8 cellular contexts compared by ENCODE assay signal in the genomic region with DNA sequence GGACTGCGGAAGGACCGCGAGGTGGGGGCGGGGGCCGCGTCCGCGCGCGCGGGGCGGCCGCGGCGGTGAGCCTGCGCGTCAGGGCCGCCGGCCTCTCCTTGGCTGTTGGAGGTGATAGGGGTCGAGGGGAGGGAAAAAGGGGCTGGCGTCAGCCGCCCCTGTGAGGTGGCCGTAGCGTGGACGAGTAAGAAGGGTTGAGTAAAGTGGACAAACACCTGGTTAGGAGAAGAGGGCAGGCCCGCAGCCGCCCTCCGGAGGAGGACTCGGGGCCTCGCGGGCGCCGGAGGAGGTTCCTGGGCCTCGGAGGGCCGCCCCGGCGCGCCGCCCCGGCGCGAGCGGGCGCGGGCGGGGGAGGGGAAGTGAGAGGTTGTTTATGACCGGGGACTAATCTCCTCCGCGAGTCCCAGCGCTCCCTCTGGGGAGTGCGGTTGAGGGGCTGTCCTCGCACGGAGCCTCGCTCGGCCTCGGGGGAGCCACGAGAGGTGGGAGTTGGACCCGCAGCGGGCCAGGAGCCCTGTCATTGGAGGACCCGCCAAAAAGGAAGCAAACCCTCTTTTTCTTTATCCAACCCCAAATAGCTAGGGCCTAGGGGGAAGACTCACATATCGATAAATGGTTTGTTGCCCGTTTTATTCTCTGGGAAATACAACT. TPM values are rescaled to one million over a fixed set of nuclear protein-coding genes. Genes with fewer than 3 reads are reported as not detected.
DNase-seq lines count a peak whose midpoint lies in the region; ATAC-seq and TF ChIP-seq lines count a peak whose summit lies in the region.

No MANE protein-coding gene starts in this region.

- peaks cover 3 to 15% (median 11%) of the 10 kb centered on the region in 4 donors for H3K4me1 ChIP-seq in liver (ENCODE audit: control insufficient read depth in 4 of 4, insufficient read depth in 4 of 4, low read length in 3 of 4)

- H3K9ac ChIP-seq in liver (ENCODE audit: low read depth in 1 of 2, low read length in 2 of 2) = peak overlapping the region; percentile 92 to 93

- under 1% methylated on average over 62 of the region's 62 CpGs for WGBS in liver

- H3K27me3 Mint-ChIP-seq in HFFc6 (ENCODE audit: insufficient read depth) (peaks cover 1% of the 10 kb centered on the region; the same call in 1 of the 2 replicates), activated B cell treated with CpG ODN at 0.5 μM for 24 hours (no peaks in the 10 kb centered on the region)
- H3K27me3 Mint-ChIP-seq in central memory CD8-positive, alpha-beta T cell = no peaks in the 10 kb centered on the region

- ATAC-seq in GM18502 (IDR thresholded peaks at IDR 0.05; ENCODE audit: poor library complexity, unreplicated experiment) (peak; percentile 51), activated B cell treated with CpG ODN at 0.5 μM for 24 hours (ENCODE audit: low read depth) (peak; percentile 53)
- ATAC-seq in central memory CD8-positive, alpha-beta T cell (replicated peaks; ENCODE audit: extremely low read depth, poor library complexity, severe bottlenecking) = peak; percentile 34

- H3K9me3 Mint-ChIP-seq in HFFc6 (peaks cover 3% of the 10 kb centered on the region; the same call in 1 of the 2 replicates), activated B cell treated with CpG ODN at 0.5 μM for 24 hours (peaks cover 2% of the 10 kb centered on the region)
- H3K9me3 Mint-ChIP-seq in central memory CD8-positive, alpha-beta T cell = no peaks in the 10 kb centered on the region

- intact Hi-C loops in activated B cell treated with CpG ODN at 0.5 μM for 24 hours (cut with micrococcal nuclease) = loop anchor here (1.0 to 5.0 kb wide), 15 partner anchors 35 to 1661 kb away; a partner anchor contains a TSS

- peak overlapping the region; percentile 94 for H3K4me3 Mint-ChIP-seq in HFFc6
- peak overlapping the region; percentile 91 for H3K4me3 Mint-ChIP-seq in activated B cell treated with CpG ODN at 0.5 μM for 24 hours
- peak overlapping the region; percentile 81 for H3K4me3 Mint-ChIP-seq in central memory CD8-positive, alpha-beta T cell

- no peaks in the 10 kb centered on the region for H3K27me3 ChIP-seq in liver (ENCODE audit: control insufficient read depth in 4 of 4, insufficient read depth in 4 of 4, low read length in 3 of 4)

- POLR2A ChIA-PET in activated B cell treated with CpG ODN at 0.5 μM for 24 hours (lab: Charles Lee) = interaction anchor here (0.6 to 6.0 kb wide), 69 partner anchors 9 to 1918 kb away, joined by 3 to 156 read pairs (median 5); a partner anchor contains a TSS

- H3K27ac ChIP-seq in liver (ENCODE audit: low read depth in 1 of 2, low read length in 2 of 2) = peak overlapping the region; percentile 96 to 98

- peaks cover 42% of the 10 kb centered on the region for H3K4me1 Mint-ChIP-seq in HFFc6 (ENCODE audit: low read depth)
- H3K4me1 Mint-ChIP-seq in activated B cell treated with CpG ODN at 0.5 μM for 24 hours = peaks cover 39% of the 10 kb centered on the region
- H3K4me1 Mint-ChIP-seq in central memory CD8-positive, alpha-beta T cell = peaks cover 43% of the 10 kb centered on the region

- TF ChIP-seq RAD21 in liver (IDR thresholded peaks at IDR 0.05) = no peak

- no peak for DNase-seq in HFFc6
- DNase-seq in NAMALWA (ENCODE audit: low spot score) = peak; percentile 89
- DNase-seq in activated B cell treated with CpG ODN at 0.5 μM for 24 hours = peak; percentile 87
- peak in 1 of 2 donors; percentile 70 for DNase-seq in central memory CD8-positive, alpha-beta T cell (ENCODE audit: low spot score in 2 of 2)
- DNase-seq in stimulated activated CD4-positive, alpha-beta T cell treated with anti-CD3 and anti-CD28 coated beads, Interleukin-4, amount 100 ng/mL, for 1 hour = peak; percentile 78
- DNase-seq in HK-2 (ENCODE audit: unreplicated experiment) = no peak

- peaks cover 0 to 30% (median 9%) of the 10 kb centered on the region in 4 donors for H3K36me3 ChIP-seq in liver (ENCODE audit: control insufficient read depth in 4 of 4, insufficient read depth in 3 of 4, low read depth in 1 of 4, low read length in 3 of 4)

- peak overlapping the region; percentile 60 to 81 (median 74) for H3K4me3 ChIP-seq in liver (ENCODE audit: low read depth in 1 of 3, low read length in 3 of 3)

- peaks cover 0 to 11% (median 7%) of the 10 kb centered on the region in 4 donors for H3K9me3 ChIP-seq in liver (ENCODE audit: control insufficient read depth in 4 of 4, low read length in 3 of 4)

- H3K27ac Mint-ChIP-seq in HFFc6 = peak overlapping the region; percentile 97
- H3K27ac Mint-ChIP-seq in activated B cell treated with CpG ODN at 0.5 μM for 24 hours = peak overlapping the region; percentile 98
- peak overlapping the region; percentile 94 for H3K27ac Mint-ChIP-seq in central memory CD8-positive, alpha-beta T cell (ENCODE audit: low read depth)

- H3K36me3 Mint-ChIP-seq in HFFc6 (ENCODE audit: low read depth) (peaks cover 36% of the 10 kb centered on the region), activated B cell treated with CpG ODN at 0.5 μM for 24 hours (ENCODE audit: low read depth) (peaks cover 44% of the 10 kb centered on the region)
- peaks cover 32% of the 10 kb centered on the region for H3K36me3 Mint-ChIP-seq in central memory CD8-positive, alpha-beta T cell (ENCODE audit: insufficient read depth)

- CTCF ChIA-PET in activated B cell treated with CpG ODN at 0.5 μM for 24 hours (lab: Charles Lee) = interaction anchor here (0.8 to 1.1 kb wide), 3 partner anchors 132 to 345 kb away, joined by 3 to 6 read pairs (median 3); no protein-coding TSS in a partner anchor

- TF ChIP-seq CTCF in HFFc6 (IDR thresholded peaks at IDR 0.05) (no peak), activated B cell treated with CpG ODN at 0.5 μM for 24 hours (IDR thresholded peaks at IDR 0.05) (no peak), liver (IDR thresholded peaks at IDR 0.05; ENCODE audit: low read depth, low read length, missing input control) (no peak)

TF ChIP-seq in liver, 16 proteins besides CTCF, POLR2A, EP300 and RAD21 (continues in another document):
- TF ChIP-seq FOXA2 (IDR thresholded peaks at IDR 0.05) (no peak), TAF1 (conservative IDR thresholded peaks at IDR 0.05) (no peak), RXRA (IDR thresholded peaks at IDR 0.05) (peak; percentile 26 to 30), HNF4A (conservative IDR thresholded peaks at IDR 0.05) (peak in 1 of 2 donors; percentile 7), SP1 (IDR thresholded peaks at IDR 0.05) (no peak), EGR1 (IDR thresholded peaks at IDR 0.05; ENCODE audit: low read depth in 2 of 2) (no peak), NR2F2 (IDR thresholded peaks at IDR 0.05) (no peak), FOXA1 (IDR thresholded peaks at IDR 0.05) (no peak), HNF4G (IDR thresholded peaks at IDR 0.05) (no peak), YY1 (IDR thresholded peaks at IDR 0.05) (no peak)
- TF ChIP-seq, protein P1, sequence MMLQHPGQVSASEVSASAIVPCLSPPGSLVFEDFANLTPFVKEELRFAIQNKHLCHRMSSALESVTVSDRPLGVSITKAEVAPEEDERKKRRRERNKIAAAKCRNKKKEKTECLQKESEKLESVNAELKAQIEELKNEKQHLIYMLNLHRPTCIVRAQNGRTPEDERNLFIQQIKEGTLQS (IDR thresholded peaks at IDR 0.05) = no peak
- TF ChIP-seq, protein P2, sequence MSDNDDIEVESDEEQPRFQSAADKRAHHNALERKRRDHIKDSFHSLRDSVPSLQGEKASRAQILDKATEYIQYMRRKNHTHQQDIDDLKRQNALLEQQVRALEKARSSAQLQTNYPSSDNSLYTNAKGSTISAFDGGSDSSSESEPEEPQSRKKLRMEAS (IDR thresholded peaks at IDR 0.05) = no peak
- TF ChIP-seq, protein P3, sequence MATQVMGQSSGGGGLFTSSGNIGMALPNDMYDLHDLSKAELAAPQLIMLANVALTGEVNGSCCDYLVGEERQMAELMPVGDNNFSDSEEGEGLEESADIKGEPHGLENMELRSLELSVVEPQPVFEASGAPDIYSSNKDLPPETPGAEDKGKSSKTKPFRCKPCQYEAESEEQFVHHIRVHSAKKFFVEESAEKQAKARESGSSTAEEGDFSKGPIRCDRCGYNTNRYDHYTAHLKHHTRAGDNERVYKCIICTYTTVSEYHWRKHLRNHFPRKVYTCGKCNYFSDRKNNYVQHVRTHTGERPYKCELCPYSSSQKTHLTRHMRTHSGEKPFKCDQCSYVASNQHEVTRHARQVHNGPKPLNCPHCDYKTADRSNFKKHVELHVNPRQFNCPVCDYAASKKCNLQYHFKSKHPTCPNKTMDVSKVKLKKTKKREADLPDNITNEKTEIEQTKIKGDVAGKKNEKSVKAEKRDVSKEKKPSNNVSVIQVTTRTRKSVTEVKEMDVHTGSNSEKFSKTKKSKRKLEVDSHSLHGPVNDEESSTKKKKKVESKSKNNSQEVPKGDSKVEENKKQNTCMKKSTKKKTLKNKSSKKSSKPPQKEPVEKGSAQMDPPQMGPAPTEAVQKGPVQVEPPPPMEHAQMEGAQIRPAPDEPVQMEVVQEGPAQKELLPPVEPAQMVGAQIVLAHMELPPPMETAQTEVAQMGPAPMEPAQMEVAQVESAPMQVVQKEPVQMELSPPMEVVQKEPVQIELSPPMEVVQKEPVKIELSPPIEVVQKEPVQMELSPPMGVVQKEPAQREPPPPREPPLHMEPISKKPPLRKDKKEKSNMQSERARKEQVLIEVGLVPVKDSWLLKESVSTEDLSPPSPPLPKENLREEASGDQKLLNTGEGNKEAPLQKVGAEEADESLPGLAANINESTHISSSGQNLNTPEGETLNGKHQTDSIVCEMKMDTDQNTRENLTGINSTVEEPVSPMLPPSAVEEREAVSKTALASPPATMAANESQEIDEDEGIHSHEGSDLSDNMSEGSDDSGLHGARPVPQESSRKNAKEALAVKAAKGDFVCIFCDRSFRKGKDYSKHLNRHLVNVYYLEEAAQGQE (IDR thresholded peaks at IDR 0.05) = no peak
- TF ChIP-seq, protein P4, sequence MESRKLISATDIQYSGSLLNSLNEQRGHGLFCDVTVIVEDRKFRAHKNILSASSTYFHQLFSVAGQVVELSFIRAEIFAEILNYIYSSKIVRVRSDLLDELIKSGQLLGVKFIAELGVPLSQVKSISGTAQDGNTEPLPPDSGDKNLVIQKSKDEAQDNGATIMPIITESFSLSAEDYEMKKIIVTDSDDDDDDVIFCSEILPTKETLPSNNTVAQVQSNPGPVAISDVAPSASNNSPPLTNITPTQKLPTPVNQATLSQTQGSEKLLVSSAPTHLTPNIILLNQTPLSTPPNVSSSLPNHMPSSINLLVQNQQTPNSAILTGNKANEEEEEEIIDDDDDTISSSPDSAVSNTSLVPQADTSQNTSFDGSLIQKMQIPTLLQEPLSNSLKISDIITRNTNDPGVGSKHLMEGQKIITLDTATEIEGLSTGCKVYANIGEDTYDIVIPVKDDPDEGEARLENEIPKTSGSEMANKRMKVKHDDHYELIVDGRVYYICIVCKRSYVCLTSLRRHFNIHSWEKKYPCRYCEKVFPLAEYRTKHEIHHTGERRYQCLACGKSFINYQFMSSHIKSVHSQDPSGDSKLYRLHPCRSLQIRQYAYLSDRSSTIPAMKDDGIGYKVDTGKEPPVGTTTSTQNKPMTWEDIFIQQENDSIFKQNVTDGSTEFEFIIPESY (IDR thresholded peaks at IDR 0.05) = no peak

RNA-seq across cellular contexts. Expression of a gene that starts 0.6 kb away (rescaled TPM):
- total RNA-seq in HFFc6 (2021; fragmentation: NEBNext Ultra II Directional; extraction: Animal tissue kit (Norgen Biotek cat#: 25700)) = 10 to 100 TPM; 32.4 to 38.6 (median 33.5) TPM
- 55.3 and 68.7 TPM in 2 replicates for total RNA-seq in activated B cell treated with CpG ODN at 0.5 μM for 24 hours
- 10 to 100 TPM; 25.4 to 61.4 TPM for total RNA-seq in liver
- 10 to 100 TPM; 11.4 to 12.3 TPM for polyA plus RNA-seq in liver

Comparison
In these comparisons a context has a peak if more than half of its experiments do, and no peak if none do; other contexts are left out.
1. DNase-seq: peak in NAMALWA (single experiment), activated B cell treated with CpG ODN at 0.5 μM for 24 hours (single experiment) and stimulated activated CD4-positive, alpha-beta T cell treated with anti-CD3 and anti-CD28 coated beads, Interleukin-4, amount 100 ng/mL, for 1 hour (single experiment); none in HFFc6 (single experiment) and HK-2 (single experiment).
2. Peak in every context shown above with its lines, with median percentiles within 50 percentile points of each other: ATAC-seq, H3K27ac Mint-ChIP-seq and H3K4me3 Mint-ChIP-seq.